1 cellular context compared by ENCODE assay signal in the genomic region with DNA sequence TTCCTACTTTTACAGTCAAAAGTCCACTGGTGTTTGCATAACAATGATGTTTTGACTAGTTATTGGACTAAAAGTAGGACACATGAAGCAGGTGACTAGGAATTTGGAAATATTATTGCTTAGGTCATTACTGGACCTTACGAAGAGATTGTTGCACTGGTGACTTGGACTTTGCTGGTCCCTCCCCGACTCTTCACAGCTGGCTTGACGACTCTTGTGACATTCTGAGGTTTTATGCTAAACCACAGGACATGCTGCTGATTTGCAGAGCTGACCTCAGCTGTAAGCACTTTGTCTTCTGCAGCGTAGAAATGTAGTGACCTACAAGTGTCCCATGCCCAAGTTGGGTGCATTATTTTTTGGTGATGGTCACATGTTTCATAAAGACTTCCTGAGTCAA.
A peak's percentile ranks its signal among the peaks of the same experiment; 100 is the strongest.
TF ChIP-seq lines count a peak whose summit lies in the region.

No MANE protein-coding gene starts in this region.

TF ChIP-seq in GM12878, 131 proteins besides CTCF, POLR2A, EP300 and RAD21:
- no peak for TF ChIP-seq ETV6 (conservative IDR thresholded peaks at IDR 0.05 in 1 of 2, IDR thresholded peaks at IDR 0.05 in 1 of 2; ENCODE audit: borderline replicate concordance in 1 of 2, low read depth in 1 of 2)
- TF ChIP-seq ATF7 (IDR thresholded peaks at IDR 0.05; ENCODE audit: low read depth) = no peak
- peak; percentile 63 for TF ChIP-seq RUNX3 (IDR thresholded peaks at IDR 0.05; ENCODE audit: low read length)
- TF ChIP-seq JUND (IDR thresholded peaks at IDR 0.05; ENCODE audit: low read depth, low read length) = no peak
- no peak for TF ChIP-seq SREBF1 (IDR thresholded peaks at IDR 0.05; ENCODE audit: low read length)
- TF ChIP-seq, protein P1, sequence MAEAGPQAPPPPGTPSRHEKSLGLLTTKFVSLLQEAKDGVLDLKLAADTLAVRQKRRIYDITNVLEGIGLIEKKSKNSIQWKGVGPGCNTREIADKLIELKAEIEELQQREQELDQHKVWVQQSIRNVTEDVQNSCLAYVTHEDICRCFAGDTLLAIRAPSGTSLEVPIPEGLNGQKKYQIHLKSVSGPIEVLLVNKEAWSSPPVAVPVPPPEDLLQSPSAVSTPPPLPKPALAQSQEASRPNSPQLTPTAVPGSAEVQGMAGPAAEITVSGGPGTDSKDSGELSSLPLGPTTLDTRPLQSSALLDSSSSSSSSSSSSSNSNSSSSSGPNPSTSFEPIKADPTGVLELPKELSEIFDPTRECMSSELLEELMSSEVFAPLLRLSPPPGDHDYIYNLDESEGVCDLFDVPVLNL (IDR thresholded peaks at IDR 0.05; ENCODE audit: low read depth, low read length) = no peak
